8 cellular contexts compared by ENCODE assay signal in genomic region chr19:56367829-56368711, GRCh38. TPM values are rescaled to one million over a fixed set of nuclear protein-coding genes. Genes with fewer than 3 reads are reported as not detected.
A peak's percentile ranks its signal among the peaks of the same experiment; 100 is the strongest.
DNase-seq lines count a peak whose midpoint lies in the region; ATAC-seq and TF ChIP-seq lines count a peak whose summit lies in the region.

No MANE protein-coding gene starts in this region.

- H3K4me3 ChIP-seq in BJ (ENCODE audit: low read depth, low read length) (peak overlapping the region; percentile 72), skin epidermis (peak overlapping the region; percentile 39 to 75 (median 52))

- H3K27ac ChIP-seq in skin epidermis: peak overlapping the region; percentile 26 to 88 (median 68)

- TF ChIP-seq CTCF in BJ (IDR thresholded peaks at IDR 0.05; ENCODE audit: insufficient read depth, low read depth, low read length): no peak

- DNase-seq in BJ (ENCODE audit: low read depth) (peak; percentile 69), NCI-H2029 (lab: John Stamatoyannopoulos, UW) (peak; percentile 95), cerebellar cortex (ENCODE audit: low spot score) (peak; percentile 94), inferior parietal cortex (ENCODE audit: extremely low spot score) (peak; percentile 84), NOMO-1 treated with DMSO at 0.1 percent for 48 hours (lab: John Stamatoyannopoulos, UW; ENCODE audit: unreplicated experiment) (no peak)
- DNase-seq in activated CD4-positive, alpha-beta T cell treated with anti-CD3 and anti-CD28 coated beads for 1 hour: peak; percentile 67

- peak; percentile 75 for ATAC-seq in GM21737 (IDR thresholded peaks at IDR 0.05; ENCODE audit: unreplicated experiment)

- CTCF ChIA-PET in BJ (lab: Yijun Ruan, JAX): interaction anchor here (1.2 to 1.3 kb wide), 3 partner anchors 18 to 302 kb away, joined by 3 to 6 read pairs (median 3); no protein-coding TSS in a partner anchor

- H3K27me3 ChIP-seq in BJ (ENCODE audit: control insufficient read depth, insufficient read depth, low read length): no peaks in the 10 kb centered on the region

- POLR2A ChIA-PET in BJ (lab: Charles Lee): no interaction called here

- H3K36me3 ChIP-seq in BJ (ENCODE audit: control insufficient read depth, insufficient read depth, low read length): no peaks in the 10 kb centered on the region

RNA-seq across cellular contexts. Expression of gene ZNF582, which starts 25.3 kb away (rescaled TPM):
- polyA plus RNA-seq in BJ (2011; rRNA removed): 2.4 and 3.5 TPM in 2 replicates
- polyA minus RNA-seq in BJ (2011; rRNA and poly(A)+ RNA removed): 2.1 and 4.0 TPM in 2 replicates

RNA-seq across cellular contexts. Expression of gene ZNF583, which starts 36.1 kb away (rescaled TPM):
- polyA plus RNA-seq in BJ (2011; rRNA removed): 1.5 and 4.4 TPM in 2 replicates
- 1.6 and 2.2 TPM in 2 replicates for polyA minus RNA-seq in BJ (2011; rRNA and poly(A)+ RNA removed)

RNA-seq across cellular contexts. Expression of gene ZSCAN5A, which starts 53.4 kb away (rescaled TPM):
- 4.0 and 4.9 TPM in 2 replicates for polyA plus RNA-seq in BJ (2011; rRNA removed)
- polyA minus RNA-seq in BJ (2011; rRNA and poly(A)+ RNA removed): 14.4 TPM in 2 replicates
